8 cellular contexts compared by ENCODE assay signal in genomic region chr14:32201816-32202467, GRCh38. TPM values are rescaled to one million over a fixed set of nuclear protein-coding genes. Genes with fewer than 3 reads are reported as not detected.
DNase-seq lines count a peak whose midpoint lies in the region; ATAC-seq and TF ChIP-seq lines count a peak whose summit lies in the region.

Gene RNU6-7 (plus strand): TSS chr14:32202045.

- peak; percentile 73 for DNase-seq in NCI-H2107 treated with DMSO at 0.1 percent for 48 hours (lab: John Stamatoyannopoulos, UW; ENCODE audit: unreplicated experiment)
- DNase-seq in NCI-H2107 (lab: John Stamatoyannopoulos, UW): no peak
- peak; percentile 44 for DNase-seq in NCI-H82 treated with DMSO at 0.1 percent for 48 hours (lab: John Stamatoyannopoulos, UW; ENCODE audit: unreplicated experiment)
- DNase-seq in activated naive CD8-positive, alpha-beta T cell treated with anti-CD3 and anti-CD28 coated beads, Interleukin-2, amount 50 U/mL, for 16 hours (ENCODE audit: low read depth, low spot score): peak; percentile 42
- peak; percentile 26 to 65 (median 57) for DNase-seq in right cardiac atrium
- DNase-seq in sigmoid colon: peak; percentile 70

- H3K4me1 ChIP-seq in right cardiac atrium (ENCODE audit: control insufficient read depth, insufficient read depth, low read length): no peaks in the 10 kb centered on the region
- H3K4me1 ChIP-seq in sigmoid colon: peaks cover 0 to 12% (median 9%) of the 10 kb centered on the region in 4 donors

- ATAC-seq in right cardiac atrium (peak; percentile 3 to 32), HG02588 (IDR thresholded peaks at IDR 0.05; ENCODE audit: unreplicated experiment) (no peak), GM21576 (IDR thresholded peaks at IDR 0.05; ENCODE audit: unreplicated experiment) (no peak)

- TF ChIP-seq POLR2A in sigmoid colon (IDR thresholded peaks at IDR 0.05): no peak

- intact Hi-C loops in right cardiac atrium (cut with DNase I) (loop anchor here in 3 of 4 donors (2.0 to 10.0 kb wide), 3 partner anchors 125 to 637 kb away; partner anchors contain the start of genes ARHGAP5 (in 2 of the 3) and NUBPL (in 1 of the 3)), sigmoid colon (cut with DNase I) (loop anchor here (1.0 to 5.0 kb wide), 5 partner anchors 51 to 640 kb away; partner anchors contain the start of genes ARHGAP5 and NUBPL)

- TF ChIP-seq EP300 in sigmoid colon (IDR thresholded peaks at IDR 0.05): no peak

- no peaks in the 10 kb centered on the region for H3K36me3 ChIP-seq in sigmoid colon

- WGBS in right cardiac atrium: under 1% methylated on average over 38 of the region's 38 CpGs
- WGBS in sigmoid colon, 2 donors: 0 to 1% methylated on average over 38 of the region's 38 CpGs

- H3K4me3 ChIP-seq in right cardiac atrium (ENCODE audit: low read length) (peak within 1 kb of the TSS; percentile 56), sigmoid colon (peak within 1 kb of the TSS; percentile 64 to 68 (median 65))

- H3K27ac ChIP-seq in right cardiac atrium (ENCODE audit: low read length) (peak within 1 kb of the TSS; percentile 84), sigmoid colon (peak within 1 kb of the TSS; percentile 78 to 87 (median 84))

- H3K9me3 ChIP-seq in right cardiac atrium (ENCODE audit: control insufficient read depth, low read length) (no peaks in the 10 kb centered on the region), sigmoid colon (no peaks in the 10 kb centered on the region)

- TF ChIP-seq CTCF in sigmoid colon (IDR thresholded peaks at IDR 0.05): no peak

- H3K27me3 ChIP-seq in right cardiac atrium (ENCODE audit: control insufficient read depth, insufficient read depth): no peaks in the 10 kb centered on the region
- no peaks in the 10 kb centered on the region for H3K27me3 ChIP-seq in sigmoid colon

RNA-seq across cellular contexts. Expression of gene RNU6-7, which starts in this region (rescaled TPM):
- total RNA-seq in right cardiac atrium (not detected), sigmoid colon (not detected)
- polyA plus RNA-seq in right cardiac atrium (not detected), sigmoid colon (not detected)

Comparison
In these comparisons a context has a peak if more than half of its experiments do, and no peak if none do; other contexts are left out.
1. Peak in DNase-seq, ATAC-seq, H3K4me3 ChIP-seq and H3K27ac ChIP-seq in right cardiac atrium; RNA of the gene not detected or under 1 TPM.
2. Peak in DNase-seq, H3K4me3 ChIP-seq and H3K27ac ChIP-seq in sigmoid colon; RNA of the gene not detected or under 1 TPM.